8 cellular contexts compared by ENCODE assay signal in genomic region chr7:149497467-149498261, GRCh38. TPM values are rescaled to one million over a fixed set of nuclear protein-coding genes. Genes with fewer than 3 reads are reported as not detected.
DNase-seq lines count a peak whose midpoint lies in the region; ATAC-seq lines count a peak whose summit lies in the region.

Gene ZNF746 (minus strand): TSS chr7:149497809. CDS start chr7:149497536, 273 bp downstream.

- H3K36me3 ChIP-seq in HUES48 (ENCODE audit: control insufficient read depth, insufficient read depth, low read length): peaks cover 16% of the 10 kb centered on the region

- DNase-seq in DMS153 treated with DMSO at 0.1 percent for 48 hours (lab: John Stamatoyannopoulos, UW; ENCODE audit: unreplicated experiment) (peak; percentile 59), RKO (ENCODE audit: low spot score) (peak; percentile 94), fibroblast of peridontal ligament (ENCODE audit: extremely low read depth) (peak; percentile 63)
- DNase-seq in activated T-helper 1 cell treated with anti-CD3 and anti-CD28 coated beads, Interleukin-2, amount 50 U/mL, for 16 hours (ENCODE audit: low read depth in 1 of 2, low spot score in 1 of 2): peak; percentile 48 to 71
- peak; percentile 90 for DNase-seq in natural killer cell treated with Interleukin-12 subunit alpha and Interleukin-12 subunit beta and Interleukin-15 and Interleukin-18, amount 100 ng/mL, for 72 hours (ENCODE audit: low spot score)
- DNase-seq in stimulated activated naive CD4-positive, alpha-beta T cell treated with Interleukin-2 at 50 U/mL for 16 hours (lab: John Stamatoyannopoulos, UW): peak; percentile 74

- peak; percentile 96 for ATAC-seq in GM21390 (IDR thresholded peaks at IDR 0.05; ENCODE audit: unreplicated experiment)
- ATAC-seq in natural killer cell treated with Interleukin-12 subunit alpha and Interleukin-12 subunit beta and Interleukin-15 and Interleukin-18, amount 100 ng/mL, for 72 hours: peak; percentile 96 to 98

- H3K36me3 Mint-ChIP-seq in natural killer cell treated with Interleukin-12 subunit alpha and Interleukin-12 subunit beta and Interleukin-15 and Interleukin-18, amount 100 ng/mL, for 72 hours: no peaks in the 10 kb centered on the region

- H3K27ac Mint-ChIP-seq in natural killer cell treated with Interleukin-12 subunit alpha and Interleukin-12 subunit beta and Interleukin-15 and Interleukin-18, amount 100 ng/mL, for 72 hours: peak within 1 kb of the TSS; percentile 90 to 92

- H3K4me1 ChIP-seq in HUES48 (ENCODE audit: control insufficient read depth, insufficient read depth, low read length): no peaks in the 10 kb centered on the region

- H3K9me3 ChIP-seq in HUES48 (ENCODE audit: control insufficient read depth, insufficient read depth, low read length): no peaks in the 10 kb centered on the region

- H3K27me3 ChIP-seq in HUES48 (ENCODE audit: control insufficient read depth, insufficient read depth, low read length): peaks cover 11% of the 10 kb centered on the region

- H3K4me1 Mint-ChIP-seq in natural killer cell treated with Interleukin-12 subunit alpha and Interleukin-12 subunit beta and Interleukin-15 and Interleukin-18, amount 100 ng/mL, for 72 hours (ENCODE audit: low read depth in 2 of 2): peaks cover 31 to 34% of the 10 kb centered on the region in 2 donors

- no peaks in the 10 kb centered on the region for H3K9me3 Mint-ChIP-seq in natural killer cell treated with Interleukin-12 subunit alpha and Interleukin-12 subunit beta and Interleukin-15 and Interleukin-18, amount 100 ng/mL, for 72 hours

- H3K27me3 Mint-ChIP-seq in natural killer cell treated with Interleukin-12 subunit alpha and Interleukin-12 subunit beta and Interleukin-15 and Interleukin-18, amount 100 ng/mL, for 72 hours: no peaks in the 10 kb centered on the region

- peak within 1 kb of the TSS; percentile 74 for H3K4me3 ChIP-seq in HUES48 (ENCODE audit: low read depth, low read length)

- H3K4me3 Mint-ChIP-seq in natural killer cell treated with Interleukin-12 subunit alpha and Interleukin-12 subunit beta and Interleukin-15 and Interleukin-18, amount 100 ng/mL, for 72 hours: peak within 1 kb of the TSS; percentile 98

- no peak within 1 kb of the TSS for H3K27ac ChIP-seq in HUES48 (ENCODE audit: low read depth, low read length)

- H3K9ac ChIP-seq in HUES48 (ENCODE audit: low read depth, low read length): peak within 1 kb of the TSS; percentile 51; the same call in 1 of the 2 replicates

RNA-seq across cellular contexts. Expression of gene ZNF746, which starts in this region (rescaled TPM):
- total RNA-seq in natural killer cell treated with Interleukin-12 subunit alpha and Interleukin-12 subunit beta and Interleukin-15 and Interleukin-18, amount 100 ng/mL, for 72 hours: 10 to 100 TPM; 27.2 to 39.2 TPM
